In the genomic region with DNA sequence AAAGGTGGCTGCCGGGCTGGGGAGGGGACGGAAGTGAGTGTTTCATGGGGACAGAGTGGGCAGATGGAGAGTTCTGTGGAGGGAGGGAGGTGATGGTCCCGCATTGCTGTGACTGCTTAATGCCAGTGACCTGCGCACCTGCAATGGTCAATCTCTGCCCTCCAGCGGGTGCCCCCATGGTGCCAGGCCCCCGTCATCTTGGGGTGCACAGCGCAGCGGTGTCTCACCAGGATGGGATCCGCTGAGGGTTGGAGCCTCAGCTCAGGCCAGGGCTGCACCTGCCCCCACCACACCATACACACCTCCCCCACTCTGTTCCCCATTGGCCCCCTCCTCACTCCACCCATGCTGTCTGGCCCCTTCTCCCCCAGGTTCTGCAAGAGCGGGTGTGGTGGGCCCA, we compare ENCODE assay signal across 26 cellular contexts. TPM values are rescaled to one million over a fixed set of nuclear protein-coding genes. Genes with fewer than 3 reads are reported as not detected.
DNase-seq lines count a peak whose midpoint lies in the region; ATAC-seq, FAIRE-seq and TF ChIP-seq lines count a peak whose summit lies in the region.
"Had no signal": no experiment of that assay in that cellular context is flagged by ENCODE, and none has a peak within 500 bp of the region (broad histone marks: within the 10 kb centered on the region; RNA-seq: fewer than 3 reads in every experiment).

No MANE protein-coding gene starts in this region.

- ATAC-seq in DND-41 (ENCODE audit: insufficient read depth, low read depth): 0 out of 3 replicates have a peak, but pooled peaks have one; percentile 13
- no peak for ATAC-seq in HepG2
- ATAC-seq in stimulated activated naive B cell treated with anti-CD40 and anti-IgM and Interleukin-4, amounts not matched to agents 10 μg/mL and 1 μg/mL and 100 μg/mL, for 72 hours (replicated peaks): no peak
- no peak for ATAC-seq in HG02852 (IDR thresholded peaks at IDR 0.05; ENCODE audit: unreplicated experiment)
- ATAC-seq: Right ventricle myocardium inferior had no signal

- no peaks in the 10 kb centered on the region for H3K4me1 ChIP-seq in DND-41 (ENCODE audit: insufficient read depth, low read length)
- H3K4me1 ChIP-seq in HepG2 (ENCODE audit: insufficient read depth, low read length): no peaks in the 10 kb centered on the region
- H3K4me1 ChIP-seq: HAP-1, SJSA1 had no signal

- H3K4me3 ChIP-seq in DND-41 (ENCODE audit: low read depth in 1 of 2, low read length in 2 of 2) (no peak overlapping the region), HepG2 (replicated peaks in 1 of 3; ENCODE audit: insufficient read depth in 1 of 3, low read depth in 2 of 3, low read length in 3 of 3) (no peak overlapping the region)
- H3K4me3 ChIP-seq: HAP-1, SJSA1 had no signal

- in situ Hi-C loops in HepG2 (cut with HindIII; ENCODE audit: extremely low pct_ligation_motif_present, low pct_unique_long_range_greater_than_20kb): no loop called here

- 97% methylated on average over 8 of the region's 10 CpGs for whole genome bisulfite sequencing in HepG2 (ENCODE audit: low lambda C conversion rate)

- peaks cover 20% of the 10 kb centered on the region for H3K36me3 ChIP-seq in DND-41 (ENCODE audit: insufficient read depth, low read length)
- peaks cover 2 to 9% of the 10 kb centered on the region in 2 experiments for H3K36me3 ChIP-seq in HepG2 (replicated peaks in 1 of 2; ENCODE audit: control insufficient read depth in 1 of 2, insufficient read depth in 2 of 2, low read length in 2 of 2)

- peaks cover 40% of the 10 kb centered on the region for H3K9me3 Mint-ChIP-seq in activated T-helper 1 cell treated with anti-CD3 and anti-CD28 coated beads, Interleukin-12 subunit alpha, Interleukin-12 subunit beta, Interleukin-2, Interleukin-4 antibody, amounts not matched to agents 30 ng/mL and 10 ng/mL and 1 ng/mL, durations not matched to agents 14 hours and 24 hours and 36 hours
- H3K9me3 Mint-ChIP-seq in stimulated activated naive B cell treated with anti-CD40 and anti-IgM and Interleukin-4, amounts not matched to agents 10 μg/mL and 1 μg/mL and 100 μg/mL, for 72 hours: peaks cover 13 to 22% of the 10 kb centered on the region in 2 donors

- H4K20me1 ChIP-seq in DND-41 (ENCODE audit: insufficient read depth, low read length): no peaks in the 10 kb centered on the region; the same call in 1 of the 2 replicates
- no peaks in the 10 kb centered on the region for H4K20me1 ChIP-seq in HepG2 (ENCODE audit: insufficient read depth, low read length)

- no TSS peak for BruUV-seq in HepG2 (replicated peaks; lab: Mats Ljungman, UMichigan)

- H3K9ac ChIP-seq in DND-41 (ENCODE audit: low read depth, low read length) (no peak overlapping the region), HepG2 (ENCODE audit: insufficient read depth, low read depth, low read length) (no peak overlapping the region)

- no peak for DNase-seq in DND-41
- DNase-seq in activated T-helper 1 cell treated with anti-CD3 and anti-CD28 coated beads, Interleukin-12 subunit alpha, Interleukin-12 subunit beta, Interleukin-2, Interleukin-4 antibody, amounts not matched to agents 30 ng/mL and 10 ng/mL and 1 ng/mL, durations not matched to agents 14 hours and 24 hours and 36 hours (ENCODE audit: low spot score): no peak
- no peak for DNase-seq in HepG2 (ENCODE audit: low spot score)
- no peak for DNase-seq in stimulated activated naive B cell treated with anti-CD40 and anti-IgM and Interleukin-4, amounts not matched to agents 10 μg/mL and 1 μg/mL and 100 μg/mL, for 72 hours
- DNase-seq in T1000 (lab: John Stamatoyannopoulos, UW): no peak
- DNase-seq in NCI-H2171 treated with DMSO at 0.1 percent for 48 hours (lab: John Stamatoyannopoulos, UW): no peak
- DNase-seq: DMS53; EL; GF-D8; IMR-90; MV-4-11; NCI-H1105 treated with DMSO at 0.1 percent for 48 hours; NCI-H2029 treated with DMSO at 0.1 percent for 48 hours; NCI-H345; NCI-H524; NCI-H774; NK-92 treated with Interleukin-12 subunit alpha and Interleukin-12 subunit beta, amount 100 ng/mL, for 24 hours had no signal

- H2AFZ ChIP-seq in DND-41 (ENCODE audit: low read depth, low read length): no peak overlapping the region
- H2AFZ ChIP-seq in HepG2 (ENCODE audit: low read length): no peak overlapping the region

- H3K27ac ChIP-seq in DND-41 (ENCODE audit: low read length) (no peak overlapping the region), HepG2 (ENCODE audit: extremely low read length, insufficient read depth, low read length) (no peak overlapping the region)
- H3K27ac ChIP-seq: C4-2B, SJSA1 had no signal

- TF ChIP-seq POLR2A in HepG2 (IDR thresholded peaks at IDR 0.05; ENCODE audit: insufficient read depth in 1 of 2, low read depth in 2 of 2, low read length in 2 of 2): 0 out of 4 replicates have a peak, but pooled peaks of 1 of the 2 experiments have one; percentile 34

- H3K27ac Mint-ChIP-seq in activated T-helper 1 cell treated with anti-CD3 and anti-CD28 coated beads, Interleukin-12 subunit alpha, Interleukin-12 subunit beta, Interleukin-2, Interleukin-4 antibody, amounts not matched to agents 30 ng/mL and 10 ng/mL and 1 ng/mL, durations not matched to agents 14 hours and 24 hours and 36 hours: peak overlapping the region; percentile 35
- peak overlapping the region; percentile 76 for H3K27ac Mint-ChIP-seq in stimulated activated naive B cell treated with anti-CD40 and anti-IgM and Interleukin-4, amounts not matched to agents 10 μg/mL and 1 μg/mL and 100 μg/mL, for 72 hours

- H3K79me2 ChIP-seq in DND-41 (ENCODE audit: insufficient read depth, low read length) (no peaks in the 10 kb centered on the region), HepG2 (ENCODE audit: insufficient read depth, low read length) (no peaks in the 10 kb centered on the region)

- intact Hi-C loops in activated T-helper 1 cell treated with anti-CD3 and anti-CD28 coated beads, Interleukin-12 subunit alpha, Interleukin-12 subunit beta, Interleukin-2, Interleukin-4 antibody, amounts not matched to agents 30 ng/mL and 10 ng/mL and 1 ng/mL, durations not matched to agents 14 hours and 24 hours and 36 hours (cut with micrococcal nuclease): no loop called here
- intact Hi-C loops in HepG2 (cut with micrococcal nuclease; ENCODE audit: unreplicated experiment): no loop called here

- H3K27me3 Mint-ChIP-seq in activated T-helper 1 cell treated with anti-CD3 and anti-CD28 coated beads, Interleukin-12 subunit alpha, Interleukin-12 subunit beta, Interleukin-2, Interleukin-4 antibody, amounts not matched to agents 30 ng/mL and 10 ng/mL and 1 ng/mL, durations not matched to agents 14 hours and 24 hours and 36 hours (ENCODE audit: insufficient read depth): no peaks in the 10 kb centered on the region
- no peaks in the 10 kb centered on the region for H3K27me3 Mint-ChIP-seq in stimulated activated naive B cell treated with anti-CD40 and anti-IgM and Interleukin-4, amounts not matched to agents 10 μg/mL and 1 μg/mL and 100 μg/mL, for 72 hours

- H3K36me3 Mint-ChIP-seq in activated T-helper 1 cell treated with anti-CD3 and anti-CD28 coated beads, Interleukin-12 subunit alpha, Interleukin-12 subunit beta, Interleukin-2, Interleukin-4 antibody, amounts not matched to agents 30 ng/mL and 10 ng/mL and 1 ng/mL, durations not matched to agents 14 hours and 24 hours and 36 hours (ENCODE audit: low read depth): peaks cover 34% of the 10 kb centered on the region
- H3K36me3 Mint-ChIP-seq in stimulated activated naive B cell treated with anti-CD40 and anti-IgM and Interleukin-4, amounts not matched to agents 10 μg/mL and 1 μg/mL and 100 μg/mL, for 72 hours: peaks cover 35 to 49% of the 10 kb centered on the region in 2 donors

- no peak overlapping the region for H3K4me3 Mint-ChIP-seq in activated T-helper 1 cell treated with anti-CD3 and anti-CD28 coated beads, Interleukin-12 subunit alpha, Interleukin-12 subunit beta, Interleukin-2, Interleukin-4 antibody, amounts not matched to agents 30 ng/mL and 10 ng/mL and 1 ng/mL, durations not matched to agents 14 hours and 24 hours and 36 hours
- no peak overlapping the region for H3K4me3 Mint-ChIP-seq in stimulated activated naive B cell treated with anti-CD40 and anti-IgM and Interleukin-4, amounts not matched to agents 10 μg/mL and 1 μg/mL and 100 μg/mL, for 72 hours

- H3K27me3 ChIP-seq in DND-41 (ENCODE audit: insufficient read depth, low read length, poor library complexity) (no peaks in the 10 kb centered on the region), HepG2 (ENCODE audit: control insufficient read depth in 1 of 2, insufficient read depth in 2 of 2, low read length in 2 of 2) (no peaks in the 10 kb centered on the region)
- H3K27me3 ChIP-seq: SJSA1 had no signal

- H3K9me3 ChIP-seq in DND-41 (ENCODE audit: insufficient read depth, low read length, severe bottlenecking) (peaks cover 9% of the 10 kb centered on the region), HepG2 (ENCODE audit: low read length) (peaks cover 25% of the 10 kb centered on the region)

- FAIRE-seq in HepG2 (lab: Jason Lieb, UNC): no peak
- FAIRE-seq: A204.1, D721Med, GM19239, HTR-8/SVneo had no signal

- CTCF ChIA-PET in HepG2 (lab: Yijun Ruan, JAX; ENCODE audit: low intra/inter-chr PET ratio, low total read pairs): no interaction called here

- TF ChIP-seq CTCF in DND-41 (IDR thresholded peaks at IDR 0.05; ENCODE audit: borderline replicate concordance, extremely low read depth, low read length, poor library complexity, severe bottlenecking): no peak
- no peak for TF ChIP-seq CTCF in HepG2 (CRISPR knock-in tag; IDR thresholded peaks at IDR 0.05)

- POLR2A ChIA-PET in HepG2 (lab: Yijun Ruan, JAX): no interaction called here

- no peak for TF ChIP-seq EP300 in HepG2 (IDR thresholded peaks at IDR 0.05; ENCODE audit: low read depth in 2 of 2, low read length in 2 of 2)
- TF ChIP-seq EP300 in HepG2 (CRISPR knock-in tag; IDR thresholded peaks at IDR 0.05; ENCODE audit: borderline replicate concordance): no peak

- peaks cover 4% of the 10 kb centered on the region for H3K4me1 Mint-ChIP-seq in activated T-helper 1 cell treated with anti-CD3 and anti-CD28 coated beads, Interleukin-12 subunit alpha, Interleukin-12 subunit beta, Interleukin-2, Interleukin-4 antibody, amounts not matched to agents 30 ng/mL and 10 ng/mL and 1 ng/mL, durations not matched to agents 14 hours and 24 hours and 36 hours (ENCODE audit: low read depth)
- H3K4me1 Mint-ChIP-seq in stimulated activated naive B cell treated with anti-CD40 and anti-IgM and Interleukin-4, amounts not matched to agents 10 μg/mL and 1 μg/mL and 100 μg/mL, for 72 hours: peaks cover 9 to 19% of the 10 kb centered on the region in 2 donors

- no peak for TF ChIP-seq RAD21 in HepG2 (CRISPR knock-in tag; IDR thresholded peaks at IDR 0.05)

- H3K4me2 ChIP-seq in DND-41 (ENCODE audit: insufficient read depth, low read length) (no peak overlapping the region), HepG2 (ENCODE audit: low read depth, low read length) (no peak overlapping the region)

RNA-seq across cellular contexts. Expression of gene CAMSAP1, which starts 12.0 kb away (rescaled TPM):
- 43.3 and 43.8 TPM in 2 replicates for total RNA-seq in activated T-helper 1 cell treated with anti-CD3 and anti-CD28 coated beads, Interleukin-12 subunit alpha, Interleukin-12 subunit beta, Interleukin-2, Interleukin-4 antibody, amounts not matched to agents 30 ng/mL and 10 ng/mL and 1 ng/mL, durations not matched to agents 14 hours and 24 hours and 36 hours
- total RNA-seq in HepG2 (2016; rRNA removed; fragmentation: Illumina TruSeq; extraction: Trizol): 10.2 and 12.4 TPM in 2 replicates
- total RNA-seq in HepG2 (2016; cell fraction: cytosol; rRNA removed; fragmentation: Illumina TruSeq; extraction: Trizol; ENCODE audit: low read depth): 177 and 181 TPM in 2 replicates
- total RNA-seq in HepG2 (2016; cell fraction: insoluble cytoplasmic fraction; rRNA removed; fragmentation: Illumina TruSeq; extraction: Trizol): 8.9 and 16.6 TPM in 2 replicates
- 41.6 and 42.6 TPM in 2 replicates for total RNA-seq in HepG2 (2016; cell fraction: membrane; rRNA removed; fragmentation: Illumina TruSeq; extraction: Trizol)
- 13.3 and 18.1 TPM in 2 replicates for total RNA-seq in HepG2 (2016; cell fraction: nucleus; rRNA removed; fragmentation: Illumina TruSeq; extraction: Trizol)
- polyA plus RNA-seq in HepG2 (2011; rRNA removed): 3.8 and 4.1 TPM in 2 replicates
- 4.6 and 6.9 TPM in 2 replicates for polyA plus RNA-seq in HepG2 (2011; cell fraction: cytosol; rRNA removed)
- polyA plus RNA-seq in HepG2 (2011; cell fraction: nucleus; rRNA removed): 5.7 and 6.6 TPM in 2 replicates
- 6.8 and 8.3 TPM in 2 replicates for polyA plus RNA-seq in HepG2 (2012)
- polyA plus RNA-seq in HepG2 (2016; cell fraction: cytosol; fragmentation: Illumina TruSeq; extraction: Trizol; ENCODE audit: low read depth): 0.67 and 0.97 TPM in 2 replicates
- 8.6 and 9.1 TPM in 2 replicates for polyA plus RNA-seq in HepG2 (2016; cell fraction: insoluble cytoplasmic fraction; fragmentation: Illumina TruSeq; extraction: Trizol; ENCODE audit: low read depth)
- polyA plus RNA-seq in HepG2 (2016; cell fraction: membrane; fragmentation: Illumina TruSeq; extraction: Trizol; ENCODE audit: low read depth): 2.4 and 2.5 TPM in 2 replicates
- polyA plus RNA-seq in HepG2 (2016; cell fraction: nucleus; fragmentation: Illumina TruSeq; extraction: Trizol; ENCODE audit: insufficient read depth, low read depth): 13.6 and 16.2 TPM in 2 replicates
- 13.5 and 58.6 TPM in 2 replicates for polyA minus RNA-seq in HepG2 (2011; rRNA and poly(A)+ RNA removed; ENCODE audit: low replicate concordance)
- polyA minus RNA-seq in HepG2 (2011; cell fraction: cytosol; rRNA and poly(A)+ RNA removed): 18.0 and 25.6 TPM in 2 replicates
- 10.9 and 12.2 TPM in 2 replicates for polyA minus RNA-seq in HepG2 (2011; cell fraction: nucleus; rRNA and poly(A)+ RNA removed)

RNA-seq across cellular contexts. Expression of gene UBAC1, which starts 41.9 kb away (rescaled TPM):
- 41.9 and 42.0 TPM in 2 replicates for total RNA-seq in activated T-helper 1 cell treated with anti-CD3 and anti-CD28 coated beads, Interleukin-12 subunit alpha, Interleukin-12 subunit beta, Interleukin-2, Interleukin-4 antibody, amounts not matched to agents 30 ng/mL and 10 ng/mL and 1 ng/mL, durations not matched to agents 14 hours and 24 hours and 36 hours
- total RNA-seq in HepG2 (2016; rRNA removed; fragmentation: Illumina TruSeq; extraction: Trizol): 28.7 and 32.2 TPM in 2 replicates
- total RNA-seq in HepG2 (2016; cell fraction: cytosol; rRNA removed; fragmentation: Illumina TruSeq; extraction: Trizol; ENCODE audit: low read depth): 64.3 and 65.0 TPM in 2 replicates
- 24.0 and 31.6 TPM in 2 replicates for total RNA-seq in HepG2 (2016; cell fraction: insoluble cytoplasmic fraction; rRNA removed; fragmentation: Illumina TruSeq; extraction: Trizol)
- 72.1 and 78.0 TPM in 2 replicates for total RNA-seq in HepG2 (2016; cell fraction: membrane; rRNA removed; fragmentation: Illumina TruSeq; extraction: Trizol)
- total RNA-seq in HepG2 (2016; cell fraction: nucleus; rRNA removed; fragmentation: Illumina TruSeq; extraction: Trizol): 18.2 and 19.5 TPM in 2 replicates
- polyA plus RNA-seq in HepG2 (2011; rRNA removed): 30.2 and 34.1 TPM in 2 replicates
- polyA plus RNA-seq in HepG2 (2011; cell fraction: cytosol; rRNA removed): 21.2 and 27.8 TPM in 2 replicates
- 62.0 and 64.4 TPM in 2 replicates for polyA plus RNA-seq in HepG2 (2011; cell fraction: nucleus; rRNA removed)
- polyA plus RNA-seq in HepG2 (2012): 11.8 and 12.0 TPM in 2 replicates
- 61.3 and 64.0 TPM in 2 replicates for polyA plus RNA-seq in HepG2 (2016; cell fraction: cytosol; fragmentation: Illumina TruSeq; extraction: Trizol; ENCODE audit: low read depth)
- 30.7 and 32.1 TPM in 2 replicates for polyA plus RNA-seq in HepG2 (2016; cell fraction: insoluble cytoplasmic fraction; fragmentation: Illumina TruSeq; extraction: Trizol; ENCODE audit: low read depth)
- 65.3 TPM in 2 replicates for polyA plus RNA-seq in HepG2 (2016; cell fraction: membrane; fragmentation: Illumina TruSeq; extraction: Trizol; ENCODE audit: low read depth)
- 36.3 and 39.7 TPM in 2 replicates for polyA plus RNA-seq in HepG2 (2016; cell fraction: nucleus; fragmentation: Illumina TruSeq; extraction: Trizol; ENCODE audit: insufficient read depth, low read depth)
- 13.4 and 58.0 TPM in 2 replicates for polyA minus RNA-seq in HepG2 (2011; rRNA and poly(A)+ RNA removed; ENCODE audit: low replicate concordance)
- 6.0 and 8.0 TPM in 2 replicates for polyA minus RNA-seq in HepG2 (2011; cell fraction: cytosol; rRNA and poly(A)+ RNA removed)
- polyA minus RNA-seq in HepG2 (2011; cell fraction: nucleus; rRNA and poly(A)+ RNA removed): 11.2 and 18.6 TPM in 2 replicates
